Comparison of ENCODE assay signal across 1 cellular context in genomic region chr7:101952355-101953247, GRCh38.
TF ChIP-seq lines count a peak whose summit lies in the region.

No MANE protein-coding gene starts in this region.

TF ChIP-seq in K562, 482 proteins besides CTCF, POLR2A, EP300 and RAD21 (continued from another document):
- TF ChIP-seq, protein P1, sequence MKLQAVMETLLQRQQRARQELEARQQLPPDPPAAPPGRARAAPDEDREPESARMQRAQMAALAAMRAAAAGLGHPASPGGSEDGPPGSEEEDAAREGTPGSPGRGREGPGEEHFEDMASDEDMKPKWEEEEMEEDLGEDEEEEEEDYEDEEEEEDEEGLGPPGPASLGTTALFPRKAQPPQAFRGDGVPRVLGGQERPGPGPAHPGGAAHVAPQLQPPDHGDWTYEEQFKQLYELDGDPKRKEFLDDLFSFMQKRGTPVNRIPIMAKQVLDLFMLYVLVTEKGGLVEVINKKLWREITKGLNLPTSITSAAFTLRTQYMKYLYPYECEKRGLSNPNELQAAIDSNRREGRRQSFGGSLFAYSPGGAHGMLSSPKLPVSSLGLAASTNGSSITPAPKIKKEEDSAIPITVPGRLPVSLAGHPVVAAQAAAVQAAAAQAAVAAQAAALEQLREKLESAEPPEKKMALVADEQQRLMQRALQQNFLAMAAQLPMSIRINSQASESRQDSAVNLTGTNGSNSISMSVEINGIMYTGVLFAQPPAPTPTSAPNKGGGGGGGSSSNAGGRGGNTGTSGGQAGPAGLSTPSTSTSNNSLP (IDR thresholded peaks at IDR 0.05; ENCODE audit: borderline replicate concordance, low read depth, low read length): no peak
